ENCODE assay signal across 9 cellular contexts in the genomic region with DNA sequence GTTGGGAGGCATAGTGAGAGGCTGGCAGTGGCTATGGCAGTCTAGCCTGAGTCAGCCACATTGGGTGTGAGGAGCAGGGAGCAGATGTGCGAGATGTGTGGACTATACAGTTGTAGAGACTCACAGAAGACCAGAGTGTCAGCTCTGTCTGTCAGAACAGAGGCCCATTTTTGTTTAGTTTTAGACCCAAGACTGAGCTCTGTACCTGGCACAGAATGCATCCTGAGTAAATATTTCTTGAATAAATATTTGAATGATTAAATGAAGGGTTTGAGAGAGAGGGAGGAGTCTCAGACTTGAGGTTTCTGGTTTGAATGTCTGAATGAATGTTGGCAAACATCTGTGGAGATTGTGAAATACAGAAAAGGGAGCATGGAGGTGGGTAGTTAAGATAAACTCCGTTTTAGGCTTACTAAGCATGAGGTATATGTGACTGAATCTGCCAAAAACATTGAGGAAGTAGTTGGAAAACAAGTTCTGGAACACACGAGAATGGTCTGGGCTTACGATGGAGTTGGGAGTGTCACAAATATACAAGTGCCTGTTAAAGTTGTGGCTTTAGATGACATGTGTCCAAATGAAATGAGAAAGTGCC. TPM values are rescaled to one million over a fixed set of nuclear protein-coding genes. Genes with fewer than 3 reads are reported as not detected.
DNase-seq lines count a peak whose midpoint lies in the region; ATAC-seq, FAIRE-seq and TF ChIP-seq lines count a peak whose summit lies in the region.
"Had no signal": no experiment of that assay in that cellular context is flagged by ENCODE, and none has a peak within 500 bp of the region (broad histone marks: within the 10 kb centered on the region; RNA-seq: fewer than 3 reads in every experiment).

No MANE protein-coding gene starts in this region.

- ATAC-seq in activated B cell treated with CpG ODN at 0.5 μM for 24 hours (ENCODE audit: low read depth) (no peak), upper lobe of left lung (ENCODE audit: low FRiP score in 2 of 2) (peak; percentile 43 to 50), HG03378 (IDR thresholded peaks at IDR 0.05; ENCODE audit: unreplicated experiment) (no peak)

- no peak for TF ChIP-seq EP300 in upper lobe of left lung (IDR thresholded peaks at IDR 0.05)

- H4K20me1 ChIP-seq in keratinocyte (ENCODE audit: control insufficient read depth, extremely low read depth, insufficient read depth, low read length), result peaks cover 3% of the 10 kb centered on the region

- no peak for TF ChIP-seq POLR2A in upper lobe of left lung (IDR thresholded peaks at IDR 0.05)

- no peak for FAIRE-seq in keratinocyte (lab: Jason Lieb, UNC)

- H3K4me3 Mint-ChIP-seq in activated naive CD8-positive, alpha-beta T cell, result peak overlapping the region; percentile 11
- H3K4me3 Mint-ChIP-seq in activated naive CD8-positive, alpha-beta T cell treated with anti-CD3 and anti-CD28 coated beads for 36 hours, result no peak overlapping the region
- H3K4me3 Mint-ChIP-seq in activated B cell treated with CpG ODN at 0.5 μM for 24 hours, result peak overlapping the region; percentile 2

- dilution Hi-C loops in keratinocyte (cut with MboI; ENCODE audit: extremely low pct_ligation_motif_present, low sequenced_read_pairs), result no loop called here

- H3K4me2 ChIP-seq in keratinocyte (ENCODE audit: control insufficient read depth, extremely low read depth, insufficient read depth, low read depth, low read length), result peak overlapping the region; percentile 27

- H3K27me3 ChIP-seq in keratinocyte (ENCODE audit: control insufficient read depth, extremely low read depth, insufficient read depth, low read length), result no peaks in the 10 kb centered on the region
- H3K27me3 ChIP-seq in upper lobe of left lung, result no peaks in the 10 kb centered on the region

- H3K4me1 Mint-ChIP-seq in activated naive CD8-positive, alpha-beta T cell (ENCODE audit: low read depth), result peaks cover 63% of the 10 kb centered on the region
- H3K4me1 Mint-ChIP-seq in activated naive CD8-positive, alpha-beta T cell treated with anti-CD3 and anti-CD28 coated beads for 36 hours, result peaks cover 44% of the 10 kb centered on the region
- H3K4me1 Mint-ChIP-seq in activated B cell treated with CpG ODN at 0.5 μM for 24 hours, result peaks cover 59% of the 10 kb centered on the region

- no peaks in the 10 kb centered on the region for H3K9me3 Mint-ChIP-seq in activated naive CD8-positive, alpha-beta T cell (ENCODE audit: low read depth)
- no peaks in the 10 kb centered on the region for H3K9me3 Mint-ChIP-seq in activated naive CD8-positive, alpha-beta T cell treated with anti-CD3 and anti-CD28 coated beads for 36 hours
- no peaks in the 10 kb centered on the region for H3K9me3 Mint-ChIP-seq in activated B cell treated with CpG ODN at 0.5 μM for 24 hours

- no peaks in the 10 kb centered on the region for H3K36me3 Mint-ChIP-seq in activated naive CD8-positive, alpha-beta T cell
- H3K36me3 Mint-ChIP-seq in activated naive CD8-positive, alpha-beta T cell treated with anti-CD3 and anti-CD28 coated beads for 36 hours, result peaks cover 27% of the 10 kb centered on the region
- peaks cover 46% of the 10 kb centered on the region for H3K36me3 Mint-ChIP-seq in activated B cell treated with CpG ODN at 0.5 μM for 24 hours (ENCODE audit: low read depth)

- CTCF ChIA-PET in activated B cell treated with CpG ODN at 0.5 μM for 24 hours (lab: Charles Lee), result no interaction called here

- TF ChIP-seq CTCF in activated B cell treated with CpG ODN at 0.5 μM for 24 hours (IDR thresholded peaks at IDR 0.05) (no peak), keratinocyte (optimal IDR thresholded peaks at IDR 0.05 in 1 of 3, IDR thresholded peaks at IDR 0.05 in 1 of 3, conservative IDR thresholded peaks at IDR 0.05 in 1 of 3; ENCODE audit: extremely low read depth in 1 of 3, insufficient read depth in 2 of 3, low read length in 3 of 3) (no peak), upper lobe of left lung (IDR thresholded peaks at IDR 0.05) (no peak)

- H3K9me1 ChIP-seq in keratinocyte (ENCODE audit: control insufficient read depth, extremely low read depth, insufficient read depth, low read length), result peaks cover 3% of the 10 kb centered on the region

- H3K4me3 ChIP-seq in keratinocyte (ENCODE audit: control insufficient read depth in 2 of 3, extremely low read depth in 1 of 3, insufficient read depth in 2 of 3, low read depth in 1 of 3, low read length in 3 of 3) (no peak overlapping the region), upper lobe of left lung (no peak overlapping the region)

- H3K4me1 ChIP-seq in keratinocyte (ENCODE audit: control insufficient read depth, extremely low read depth, insufficient read depth, low read length), result peaks cover 28% of the 10 kb centered on the region
- H3K4me1 ChIP-seq in upper lobe of left lung, result peaks cover 39 to 64% (median 52%) of the 10 kb centered on the region in 4 donors

- H2AFZ ChIP-seq in keratinocyte (ENCODE audit: control insufficient read depth, low read length), result no peak overlapping the region

- H3K27ac Mint-ChIP-seq in activated naive CD8-positive, alpha-beta T cell, result peak overlapping the region; percentile 61
- no peak overlapping the region for H3K27ac Mint-ChIP-seq in activated naive CD8-positive, alpha-beta T cell treated with anti-CD3 and anti-CD28 coated beads for 36 hours
- peak overlapping the region; percentile 10 for H3K27ac Mint-ChIP-seq in activated B cell treated with CpG ODN at 0.5 μM for 24 hours

- H3K27me3 Mint-ChIP-seq in activated naive CD8-positive, alpha-beta T cell, result no peaks in the 10 kb centered on the region
- H3K27me3 Mint-ChIP-seq in activated naive CD8-positive, alpha-beta T cell treated with anti-CD3 and anti-CD28 coated beads for 36 hours, result no peaks in the 10 kb centered on the region
- H3K27me3 Mint-ChIP-seq in activated B cell treated with CpG ODN at 0.5 μM for 24 hours, result no peaks in the 10 kb centered on the region

- H3K36me3 ChIP-seq in keratinocyte (ENCODE audit: control insufficient read depth in 2 of 2, extremely low read depth in 1 of 2, insufficient read depth in 2 of 2, low read length in 2 of 2) (peaks cover 6 to 10% of the 10 kb centered on the region in 2 experiments), upper lobe of left lung (peaks cover 4 to 20% (median 7%) of the 10 kb centered on the region in 4 donors)

- no peak for DNase-seq in activated naive CD8-positive, alpha-beta T cell treated with anti-CD3 and anti-CD28 coated beads for 36 hours
- DNase-seq in activated B cell treated with CpG ODN at 0.5 μM for 24 hours (no peak), keratinocyte (ENCODE audit: low read depth, low spot score) (peak; percentile 28), upper lobe of left lung (peak in 1 of 2 donors; percentile 29), NCI-H1048 (lab: John Stamatoyannopoulos, UW) (no peak)
- no peak for DNase-seq in NK-92 treated with Interleukin-12 subunit alpha and Interleukin-12 subunit beta, amount 100 ng/mL, for 24 hours (lab: John Stamatoyannopoulos, UW)
- DNase-seq: DMS79 had no signal

- POLR2A ChIA-PET in activated B cell treated with CpG ODN at 0.5 μM for 24 hours (lab: Charles Lee), result no interaction called here

- H3K9me3 ChIP-seq in keratinocyte (ENCODE audit: control insufficient read depth, low read depth, low read length), result no peaks in the 10 kb centered on the region
- no peaks in the 10 kb centered on the region for H3K9me3 ChIP-seq in upper lobe of left lung

- 20 to 21% methylated on average over 4 of the region's 4 CpGs for WGBS in upper lobe of left lung, 2 donors

- peaks cover 81% of the 10 kb centered on the region for H3K79me2 ChIP-seq in keratinocyte (ENCODE audit: control insufficient read depth, insufficient read depth, low read length)

- peak overlapping the region; percentile 9 for H3K9ac ChIP-seq in keratinocyte (ENCODE audit: control insufficient read depth, extremely low read depth, insufficient read depth, low read length)

- intact Hi-C loops in activated B cell treated with CpG ODN at 0.5 μM for 24 hours (cut with micrococcal nuclease), result no loop called here

- peak overlapping the region; percentile 33 for H3K27ac ChIP-seq in keratinocyte (ENCODE audit: control insufficient read depth, insufficient read depth, low read length)
- H3K27ac ChIP-seq in upper lobe of left lung, result peak overlapping the region; percentile 29 to 72 (median 68)

RNA-seq across cellular contexts. Expression of gene SEC23IP, which starts 3.6 kb away (rescaled TPM):
- 10 to 100 TPM; 79.8 to 88.6 TPM for total RNA-seq in activated naive CD8-positive, alpha-beta T cell treated with anti-CD3 and anti-CD28 coated beads for 36 hours
- 73.8 and 79.9 TPM in 2 replicates for total RNA-seq in activated B cell treated with CpG ODN at 0.5 μM for 24 hours
- polyA plus RNA-seq in keratinocyte, result 27.1 to 44.6 TPM (median 36.9 TPM) in 3 replicates
- polyA plus RNA-seq in keratinocyte (2011; ENCODE audit: low read depth), result 23.2 TPM
- 24.0 and 33.8 TPM in 2 replicates for polyA plus RNA-seq in keratinocyte (2011; cell fraction: cytosol; rRNA removed)
- 46.2 and 58.8 TPM in 2 replicates for polyA plus RNA-seq in keratinocyte (2011; cell fraction: nucleus; rRNA removed)
- 21.2 and 34.1 TPM in 2 replicates for polyA plus RNA-seq in keratinocyte (2012; ENCODE audit: low replicate concordance)
- 87.5 to 141 TPM (median 119 TPM) in 3 replicates for polyA minus RNA-seq in keratinocyte
- polyA minus RNA-seq in keratinocyte (2011; cell fraction: cytosol; rRNA and poly(A)+ RNA removed), result 19.0 TPM
- 30.8 and 67.4 TPM in 2 replicates for polyA minus RNA-seq in keratinocyte (2011; cell fraction: nucleus; rRNA and poly(A)+ RNA removed)
- 10 to 100 TPM; 13.4 to 60.8 (median 40.4) TPM for total RNA-seq in upper lobe of left lung

RNA-seq across cellular contexts. Expression of gene MCMBP, which starts 23.5 kb away (rescaled TPM):
- 100 to 1,000 TPM; 120 to 121 TPM for total RNA-seq in activated naive CD8-positive, alpha-beta T cell treated with anti-CD3 and anti-CD28 coated beads for 36 hours
- total RNA-seq in activated B cell treated with CpG ODN at 0.5 μM for 24 hours (39.6 and 41.9 TPM in 2 replicates), upper lobe of left lung (10 to 100 TPM; 31.2 to 60.8 (median 50.7) TPM)
- polyA plus RNA-seq in keratinocyte, result 46.6 to 74.4 TPM (median 59.9 TPM) in 3 replicates
- 24.5 TPM for polyA plus RNA-seq in keratinocyte (2011; ENCODE audit: low read depth)
- 38.3 and 68.7 TPM in 2 replicates for polyA plus RNA-seq in keratinocyte (2011; cell fraction: cytosol; rRNA removed)
- polyA plus RNA-seq in keratinocyte (2011; cell fraction: nucleus; rRNA removed), result 49.6 and 60.1 TPM in 2 replicates
- 36.0 and 39.4 TPM in 2 replicates for polyA plus RNA-seq in keratinocyte (2012; ENCODE audit: low replicate concordance)
- 33.4 to 68.1 TPM (median 44.0 TPM) in 3 replicates for polyA minus RNA-seq in keratinocyte
- polyA minus RNA-seq in keratinocyte (2011; cell fraction: cytosol; rRNA and poly(A)+ RNA removed), result 34.5 TPM
- 25.7 and 39.4 TPM in 2 replicates for polyA minus RNA-seq in keratinocyte (2011; cell fraction: nucleus; rRNA and poly(A)+ RNA removed)

Comparison
In these comparisons a context has a peak if more than half of its experiments do, and no peak if none do; other contexts are left out.
1. ATAC-seq: peak in upper lobe of left lung (2 of 2); none in activated B cell treated with CpG ODN at 0.5 μM for 24 hours (single experiment) and HG03378 (single experiment).